Comparison of ENCODE assay signal across 13 cellular contexts in the genomic region with DNA sequence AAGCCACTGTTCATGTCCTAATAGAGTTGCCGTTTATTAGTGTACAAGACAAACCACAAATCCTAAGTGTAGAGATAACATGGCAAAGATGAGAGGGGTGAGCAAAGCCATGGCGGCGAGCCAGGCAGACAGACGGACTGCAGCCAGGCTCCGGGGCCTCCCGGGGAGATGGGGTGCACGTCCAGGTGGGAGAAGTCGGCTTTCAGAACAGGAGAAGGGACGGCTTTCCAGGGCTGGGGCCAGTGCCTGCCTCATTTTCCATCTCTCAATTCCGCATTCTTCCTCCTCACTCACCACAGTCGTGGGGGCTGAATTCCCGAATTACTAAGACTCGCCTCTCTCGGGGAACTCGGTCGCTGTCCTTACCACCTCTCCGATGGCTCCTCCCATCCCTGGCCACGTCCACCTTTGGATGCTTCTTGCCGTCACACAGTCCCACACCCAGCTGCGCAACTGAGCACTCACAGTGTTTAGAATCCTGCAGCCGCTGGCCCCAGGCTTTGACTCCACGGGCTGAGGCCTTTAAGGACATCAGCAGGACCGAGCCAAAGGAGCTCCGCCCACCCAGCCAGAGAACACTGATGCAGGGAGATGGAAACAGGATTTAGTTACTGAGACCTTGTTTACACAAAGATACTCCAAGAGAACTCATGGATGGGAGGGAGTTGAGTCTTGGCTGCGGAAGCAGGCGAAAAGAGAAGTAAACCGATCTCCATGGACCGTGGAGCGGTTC. TPM values are rescaled to one million over a fixed set of nuclear protein-coding genes. Genes with fewer than 3 reads are reported as not detected.
A peak's percentile ranks its signal among the peaks of the same experiment; 100 is the strongest.
DNase-seq lines count a peak whose midpoint lies in the region; ATAC-seq and TF ChIP-seq lines count a peak whose summit lies in the region.
"Had no signal": no experiment of that assay in that cellular context is flagged by ENCODE, and none has a peak within 500 bp of the region (broad histone marks: within the 10 kb centered on the region; RNA-seq: fewer than 3 reads in every experiment).

No MANE protein-coding gene starts in this region.

- DNase-seq in DMS53 (lab: John Stamatoyannopoulos, UW) (peak; percentile 83), NCI-H2196 (lab: John Stamatoyannopoulos, UW; ENCODE audit: unreplicated experiment) (peak; percentile 60), fibroblast of the conjunctiva (ENCODE audit: low read depth) (peak; percentile 35), osteoblast (ENCODE audit: insufficient read length, low spot score, missing footprints) (peak; percentile 87), erythroblast (lab: John Stamatoyannopoulos, UW) (no peak)
- no peak for DNase-seq in activated T-helper 1 cell treated with anti-CD3 and anti-CD28 coated beads, Interleukin-12 subunit alpha, Interleukin-12 subunit beta, Interleukin-2, Interleukin-4 antibody, amounts not matched to agents 30 ng/mL and 10 ng/mL and 1 ng/mL, durations not matched to agents 14 hours and 24 hours and 36 hours (ENCODE audit: low spot score)
- DNase-seq in activated T-cell treated with anti-CD3 and anti-CD28 coated beads, Interleukin-2, amount 50 U/mL, for 24 hours: no peak
- DNase-seq: Calu3; stimulated activated CD8-positive, alpha-beta memory T cell treated with anti-CD3 and anti-CD28 coated beads, Interleukin-4, amount 100 ng/mL, for 48 hours had no signal

- H3K4me1 Mint-ChIP-seq in activated T-helper 1 cell treated with anti-CD3 and anti-CD28 coated beads, Interleukin-12 subunit alpha, Interleukin-12 subunit beta, Interleukin-2, Interleukin-4 antibody, amounts not matched to agents 30 ng/mL and 10 ng/mL and 1 ng/mL, durations not matched to agents 14 hours and 24 hours and 36 hours (ENCODE audit: low read depth): no peaks in the 10 kb centered on the region
- H3K4me1 Mint-ChIP-seq in activated T-cell treated with anti-CD3 and anti-CD28 coated beads, Interleukin-2, amount 50 U/mL, for 24 hours (ENCODE audit: low read depth): no peaks in the 10 kb centered on the region

- peaks cover 6% of the 10 kb centered on the region for H3K4me1 ChIP-seq in osteoblast (ENCODE audit: insufficient read depth, low read length)
- H3K4me1 ChIP-seq: adrenal gland had no signal

- no peaks in the 10 kb centered on the region for H3K27me3 ChIP-seq in osteoblast (ENCODE audit: insufficient read depth, low read length)
- H3K27me3 ChIP-seq: adrenal gland had no signal

- no peak overlapping the region for H3K4me3 Mint-ChIP-seq in activated T-helper 1 cell treated with anti-CD3 and anti-CD28 coated beads, Interleukin-12 subunit alpha, Interleukin-12 subunit beta, Interleukin-2, Interleukin-4 antibody, amounts not matched to agents 30 ng/mL and 10 ng/mL and 1 ng/mL, durations not matched to agents 14 hours and 24 hours and 36 hours
- H3K4me3 Mint-ChIP-seq in activated T-cell treated with anti-CD3 and anti-CD28 coated beads, Interleukin-2, amount 50 U/mL, for 24 hours: no peak overlapping the region
- H3K4me3 Mint-ChIP-seq: IgD-negative memory B cell; T-helper 2 cell treated with Interferon-gamma antibody and Interleukin-4, amounts not matched to agents 5 μg/mL and 100 μg/mL, for 36 hours had no signal

- no peak for ATAC-seq in GM21423 (IDR thresholded peaks at IDR 0.05; ENCODE audit: unreplicated experiment)

- H2AFZ ChIP-seq in osteoblast (ENCODE audit: low read length): peak overlapping the region; percentile 91

- no peak overlapping the region for H3K27ac ChIP-seq in osteoblast (ENCODE audit: low read depth, low read length)

- intact Hi-C loops in activated T-helper 1 cell treated with anti-CD3 and anti-CD28 coated beads, Interleukin-12 subunit alpha, Interleukin-12 subunit beta, Interleukin-2, Interleukin-4 antibody, amounts not matched to agents 30 ng/mL and 10 ng/mL and 1 ng/mL, durations not matched to agents 14 hours and 24 hours and 36 hours (cut with micrococcal nuclease): no loop called here

- TF ChIP-seq POLR2A in erythroblast (IDR thresholded peaks at IDR 0.05; ENCODE audit: low read length): no peak

- H3K4me3 ChIP-seq in osteoblast (ENCODE audit: insufficient read depth, low read length): peak overlapping the region; percentile 61
- H3K4me3 ChIP-seq: adrenal gland had no signal

- no peak for TF ChIP-seq CTCF in osteoblast (IDR thresholded peaks at IDR 0.05; ENCODE audit: extremely low read depth, low read depth, low read length)

- H3K36me3 Mint-ChIP-seq in activated T-helper 1 cell treated with anti-CD3 and anti-CD28 coated beads, Interleukin-12 subunit alpha, Interleukin-12 subunit beta, Interleukin-2, Interleukin-4 antibody, amounts not matched to agents 30 ng/mL and 10 ng/mL and 1 ng/mL, durations not matched to agents 14 hours and 24 hours and 36 hours (ENCODE audit: low read depth): peaks cover 1% of the 10 kb centered on the region
- H3K36me3 Mint-ChIP-seq in activated T-cell treated with anti-CD3 and anti-CD28 coated beads, Interleukin-2, amount 50 U/mL, for 24 hours (ENCODE audit: low read depth): no peaks in the 10 kb centered on the region
- H3K36me3 Mint-ChIP-seq: IgD-negative memory B cell had no signal

- H4K20me1 ChIP-seq in osteoblast (ENCODE audit: insufficient read depth, low read length): no peaks in the 10 kb centered on the region

- H3K27ac Mint-ChIP-seq in activated T-helper 1 cell treated with anti-CD3 and anti-CD28 coated beads, Interleukin-12 subunit alpha, Interleukin-12 subunit beta, Interleukin-2, Interleukin-4 antibody, amounts not matched to agents 30 ng/mL and 10 ng/mL and 1 ng/mL, durations not matched to agents 14 hours and 24 hours and 36 hours: no peak overlapping the region
- H3K27ac Mint-ChIP-seq in activated T-cell treated with anti-CD3 and anti-CD28 coated beads, Interleukin-2, amount 50 U/mL, for 24 hours: no peak overlapping the region
- H3K27ac Mint-ChIP-seq: IgD-negative memory B cell; T-helper 2 cell treated with Interferon-gamma antibody and Interleukin-4, amounts not matched to agents 5 μg/mL and 100 μg/mL, for 36 hours had no signal

- peaks cover 1% of the 10 kb centered on the region for H3K27me3 Mint-ChIP-seq in activated T-helper 1 cell treated with anti-CD3 and anti-CD28 coated beads, Interleukin-12 subunit alpha, Interleukin-12 subunit beta, Interleukin-2, Interleukin-4 antibody, amounts not matched to agents 30 ng/mL and 10 ng/mL and 1 ng/mL, durations not matched to agents 14 hours and 24 hours and 36 hours (ENCODE audit: insufficient read depth)
- H3K27me3 Mint-ChIP-seq in activated T-cell treated with anti-CD3 and anti-CD28 coated beads, Interleukin-2, amount 50 U/mL, for 24 hours: no peaks in the 10 kb centered on the region
- H3K27me3 Mint-ChIP-seq: IgD-negative memory B cell had no signal

- no peaks in the 10 kb centered on the region for H3K9me3 Mint-ChIP-seq in activated T-helper 1 cell treated with anti-CD3 and anti-CD28 coated beads, Interleukin-12 subunit alpha, Interleukin-12 subunit beta, Interleukin-2, Interleukin-4 antibody, amounts not matched to agents 30 ng/mL and 10 ng/mL and 1 ng/mL, durations not matched to agents 14 hours and 24 hours and 36 hours
- peaks cover 4% of the 10 kb centered on the region for H3K9me3 Mint-ChIP-seq in activated T-cell treated with anti-CD3 and anti-CD28 coated beads, Interleukin-2, amount 50 U/mL, for 24 hours
- H3K9me3 Mint-ChIP-seq: T-helper 2 cell treated with Interferon-gamma antibody and Interleukin-4, amounts not matched to agents 5 μg/mL and 100 μg/mL, for 36 hours had no signal

- peak overlapping the region; percentile 72 for H3K4me2 ChIP-seq in osteoblast (ENCODE audit: insufficient read depth, low read length)

- no peaks in the 10 kb centered on the region for H3K79me2 ChIP-seq in osteoblast (ENCODE audit: insufficient read depth, low read length)

- no peaks in the 10 kb centered on the region for H3K9me3 ChIP-seq in osteoblast (ENCODE audit: low read depth, low read length)
- H3K9me3 ChIP-seq: adrenal gland had no signal

- H3K36me3 ChIP-seq in osteoblast (ENCODE audit: insufficient read depth, low read length): no peaks in the 10 kb centered on the region
- H3K36me3 ChIP-seq: adrenal gland had no signal

RNA-seq across cellular contexts. Expression of a gene that starts 59.7 kb away (rescaled TPM):
- total RNA-seq in osteoblast: 0.29 and 0.36 TPM in 2 replicates
- not detected in 2 replicates for total RNA-seq in activated T-helper 1 cell treated with anti-CD3 and anti-CD28 coated beads, Interleukin-12 subunit alpha, Interleukin-12 subunit beta, Interleukin-2, Interleukin-4 antibody, amounts not matched to agents 30 ng/mL and 10 ng/mL and 1 ng/mL, durations not matched to agents 14 hours and 24 hours and 36 hours

Comparison
In these comparisons a context has a peak if more than half of its experiments do, and no peak if none do; other contexts are left out.
1. DNase-seq: peak in DMS53 (single experiment), NCI-H2196 (single experiment), fibroblast of the conjunctiva (single experiment) and osteoblast (single experiment); none in activated T-helper 1 cell treated with anti-CD3 and anti-CD28 coated beads, Interleukin-12 subunit alpha, Interleukin-12 subunit beta, Interleukin-2, Interleukin-4 antibody, amounts not matched to agents 30 ng/mL and 10 ng/mL and 1 ng/mL, durations not matched to agents 14 hours and 24 hours and 36 hours (single experiment), activated T-cell treated with anti-CD3 and anti-CD28 coated beads, Interleukin-2, amount 50 U/mL, for 24 hours (single experiment) and erythroblast (0 of 2).